Comparison of ENCODE assay signal across 7 cellular contexts in genomic region chr11:132499661-132500060, GRCh38.
"Had no signal": no experiment of that assay in that cellular context is flagged by ENCODE, and none has a peak within 500 bp of the region (broad histone marks: within the 10 kb centered on the region; RNA-seq: fewer than 3 reads in every experiment).

No MANE protein-coding gene starts in this region.

- DNase-seq: GM23248, GOT3, H9, HCEC 1CT, IMR-90, KG1 had no signal

- H3K4me3 ChIP-seq: GM23248, K562 had no signal

- ATAC-seq: K562 had no signal

- H3K27ac Mint-ChIP-seq: H9 had no signal

- H3K4me3 Mint-ChIP-seq: H9 had no signal

- H3K27ac ChIP-seq: GM23248 had no signal
